In the genomic region with DNA sequence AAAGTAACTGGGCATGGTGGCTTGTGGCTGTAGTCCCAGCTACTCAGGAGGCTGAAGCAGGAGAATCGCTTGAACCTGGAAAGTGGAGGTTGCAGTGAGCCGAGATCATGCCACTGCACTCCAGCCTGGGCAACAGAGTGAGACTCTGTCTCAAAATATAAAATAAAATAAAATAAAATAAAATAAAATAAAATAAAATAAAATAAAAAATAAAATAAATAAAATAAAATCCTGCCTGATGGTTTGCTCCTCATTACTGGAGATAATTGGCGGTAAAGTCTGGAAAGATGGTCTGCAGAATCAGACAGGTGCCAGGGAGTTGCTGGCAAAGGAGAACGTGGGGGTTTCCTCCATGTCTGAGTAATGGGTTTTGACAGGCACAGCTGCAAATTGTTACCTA, we compare ENCODE assay signal across 14 cellular contexts. TPM values are rescaled to one million over a fixed set of nuclear protein-coding genes. Genes with fewer than 3 reads are reported as not detected.
"Had no signal": no experiment of that assay in that cellular context is flagged by ENCODE, and none has a peak within 500 bp of the region (broad histone marks: within the 10 kb centered on the region; RNA-seq: fewer than 3 reads in every experiment).

No MANE protein-coding gene starts in this region.

RNA-seq across cellular contexts. Expression of a gene that starts 11.2 kb away (rescaled TPM):
- total RNA-seq: stomach, subcutaneous adipose tissue, suprapubic skin, temporal lobe, thoracic aorta, thyroid gland, tibial nerve, transverse colon, upper lobe of left lung, upper lobe of right lung, ureter, urinary bladder, uterus, vagina had no signal
- polyA plus RNA-seq: stomach, urinary bladder had no signal
